Comparison of ENCODE assay signal across 9 cellular contexts in the genomic region with DNA sequence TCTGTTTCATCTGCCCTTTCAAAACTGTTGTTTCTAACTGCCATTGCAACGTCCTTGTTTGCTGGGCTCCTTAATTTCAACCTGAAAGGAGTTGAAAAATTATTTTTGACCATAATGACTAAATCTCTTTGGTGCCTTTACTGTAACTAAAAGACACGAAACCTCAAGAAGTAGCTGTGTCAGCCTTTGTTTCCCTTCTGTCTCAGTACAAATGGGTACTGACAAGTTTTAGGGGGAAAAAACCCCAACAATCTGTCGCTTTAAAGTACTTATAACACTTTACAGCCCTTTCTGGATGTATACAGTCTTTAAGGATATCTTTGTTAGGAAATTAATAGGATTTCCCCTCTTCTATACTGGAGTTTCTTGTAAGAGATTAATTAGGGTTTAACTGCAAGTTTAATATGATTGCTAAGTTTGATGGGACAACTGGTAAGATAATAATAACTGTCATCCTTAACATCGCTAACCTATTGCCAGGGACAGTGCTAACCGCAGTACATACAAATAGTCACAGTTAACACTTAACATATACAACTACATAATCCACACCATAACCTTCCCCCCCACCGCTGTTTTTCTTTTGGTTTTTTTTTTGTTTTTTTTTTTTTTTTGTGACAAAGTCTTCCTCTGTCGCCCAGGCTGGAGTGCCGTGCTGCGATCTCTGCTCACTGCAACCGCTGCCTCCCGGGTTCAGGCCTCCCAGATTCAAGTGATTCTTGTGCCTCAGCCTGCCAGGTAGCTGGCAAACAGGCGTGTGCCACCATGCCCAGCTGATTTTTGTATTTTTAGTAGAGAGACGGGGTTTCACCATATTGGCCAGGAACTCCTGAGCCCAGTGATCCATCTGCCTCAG.
DNase-seq lines count a peak whose midpoint lies in the region; ATAC-seq and TF ChIP-seq lines count a peak whose summit lies in the region.
"Had no signal": no experiment of that assay in that cellular context is flagged by ENCODE, and none has a peak within 500 bp of the region (broad histone marks: within the 10 kb centered on the region; RNA-seq: fewer than 3 reads in every experiment).

No MANE protein-coding gene starts in this region.

- H3K4me3 ChIP-seq in iPS-18a (ENCODE audit: low read length): peak overlapping the region; percentile 65

- H3K4me1 ChIP-seq in iPS-18a (ENCODE audit: control insufficient read depth, low read depth, low read length): peaks cover 20% of the 10 kb centered on the region

- DNase-seq in HEK293T (ENCODE audit: extremely low spot score) (no peak), NCI-H2081 (lab: John Stamatoyannopoulos, UW) (no peak), retina (no peak), iPS-NIHi11 (ENCODE audit: low spot score) (no peak)
- no peak for DNase-seq in activated naive CD8-positive, alpha-beta T cell treated with anti-CD3 and anti-CD28 coated beads, Interleukin-2, amount 50 U/mL, for 24 hours
- DNase-seq in stimulated activated effector memory CD8-positive, alpha-beta T cell treated with anti-CD3 and anti-CD28 coated beads, Interleukin-12 subunit alpha, Interleukin-12 subunit beta, amount 100 ng/mL, for 72 hours (ENCODE audit: low spot score in 2 of 2): no peak
- DNase-seq: NCI-H2171 had no signal

- no peak overlapping the region for H3K27ac Mint-ChIP-seq in activated naive CD8-positive, alpha-beta T cell treated with anti-CD3 and anti-CD28 coated beads, Interleukin-2, amount 50 U/mL, for 24 hours
- H3K27ac Mint-ChIP-seq in stimulated activated effector memory CD8-positive, alpha-beta T cell treated with anti-CD3 and anti-CD28 coated beads, Interleukin-12 subunit alpha, Interleukin-12 subunit beta, amount 100 ng/mL, for 72 hours: no peak overlapping the region

- H3K9me3 ChIP-seq in iPS-18a (ENCODE audit: control insufficient read depth, low read depth, low read length): no peaks in the 10 kb centered on the region

- no peak overlapping the region for H3K9ac ChIP-seq in iPS-18a (ENCODE audit: low read length)

- no peaks in the 10 kb centered on the region for H3K36me3 Mint-ChIP-seq in activated naive CD8-positive, alpha-beta T cell treated with anti-CD3 and anti-CD28 coated beads, Interleukin-2, amount 50 U/mL, for 24 hours (ENCODE audit: low read depth)
- no peaks in the 10 kb centered on the region for H3K36me3 Mint-ChIP-seq in stimulated activated effector memory CD8-positive, alpha-beta T cell treated with anti-CD3 and anti-CD28 coated beads, Interleukin-12 subunit alpha, Interleukin-12 subunit beta, amount 100 ng/mL, for 72 hours

- POLR2A ChIA-PET in HEK293T (lab: Yijun Ruan, JAX): interaction anchor here (1.1 kb wide), 1 partner anchor 25 kb away, joined by 3 read pairs; no protein-coding TSS in a partner anchor

- no peaks in the 10 kb centered on the region for H3K9me3 Mint-ChIP-seq in activated naive CD8-positive, alpha-beta T cell treated with anti-CD3 and anti-CD28 coated beads, Interleukin-2, amount 50 U/mL, for 24 hours
- no peaks in the 10 kb centered on the region for H3K9me3 Mint-ChIP-seq in stimulated activated effector memory CD8-positive, alpha-beta T cell treated with anti-CD3 and anti-CD28 coated beads, Interleukin-12 subunit alpha, Interleukin-12 subunit beta, amount 100 ng/mL, for 72 hours

- H3K27me3 ChIP-seq in iPS-18a (ENCODE audit: control insufficient read depth, insufficient read depth, low read length): peaks cover 67% of the 10 kb centered on the region

- H3K4me1 Mint-ChIP-seq in activated naive CD8-positive, alpha-beta T cell treated with anti-CD3 and anti-CD28 coated beads, Interleukin-2, amount 50 U/mL, for 24 hours: peaks cover 19% of the 10 kb centered on the region
- H3K4me1 Mint-ChIP-seq in stimulated activated effector memory CD8-positive, alpha-beta T cell treated with anti-CD3 and anti-CD28 coated beads, Interleukin-12 subunit alpha, Interleukin-12 subunit beta, amount 100 ng/mL, for 72 hours: peaks cover 7% of the 10 kb centered on the region

- no peaks in the 10 kb centered on the region for H3K36me3 ChIP-seq in iPS-18a (ENCODE audit: control insufficient read depth, low read depth, low read length)

- no peak overlapping the region for H3K27ac ChIP-seq in iPS-18a (ENCODE audit: low read length)

- ATAC-seq in activated naive CD8-positive, alpha-beta T cell treated with anti-CD3 and anti-CD28 coated beads, Interleukin-2, amount 50 U/mL, for 24 hours: no peak
- ATAC-seq in stimulated activated effector memory CD8-positive, alpha-beta T cell treated with anti-CD3 and anti-CD28 coated beads, Interleukin-12 subunit alpha, Interleukin-12 subunit beta, amount 100 ng/mL, for 72 hours: no peak
- ATAC-seq in GM21825 (IDR thresholded peaks at IDR 0.05; ENCODE audit: unreplicated experiment): no peak

- H3K27me3 Mint-ChIP-seq in activated naive CD8-positive, alpha-beta T cell treated with anti-CD3 and anti-CD28 coated beads, Interleukin-2, amount 50 U/mL, for 24 hours: peaks cover 80% of the 10 kb centered on the region

- CTCF ChIA-PET in HEK293T (lab: Yijun Ruan, JAX): interaction anchor here (0.6 kb wide), 1 partner anchor 38 kb away, joined by 3 read pairs; no protein-coding TSS in a partner anchor

- H3K4me3 Mint-ChIP-seq in activated naive CD8-positive, alpha-beta T cell treated with anti-CD3 and anti-CD28 coated beads, Interleukin-2, amount 50 U/mL, for 24 hours: peak overlapping the region; percentile 34
- H3K4me3 Mint-ChIP-seq in stimulated activated effector memory CD8-positive, alpha-beta T cell treated with anti-CD3 and anti-CD28 coated beads, Interleukin-12 subunit alpha, Interleukin-12 subunit beta, amount 100 ng/mL, for 72 hours: peak overlapping the region; percentile 19

TF ChIP-seq in HEK293T, 16 proteins besides CTCF, POLR2A, EP300 and RAD21:
- no peak for TF ChIP-seq CTBP1 (IDR thresholded peaks at IDR 0.05; ENCODE audit: borderline replicate concordance)
- no peak for TF ChIP-seq LEF1 (IDR thresholded peaks at IDR 0.05; ENCODE audit: borderline replicate concordance)
- no peak for TF ChIP-seq NFRKB (IDR thresholded peaks at IDR 0.05)
- no peak for TF ChIP-seq FOXA1 (IDR thresholded peaks at IDR 0.05)
- TF ChIP-seq SP1 (IDR thresholded peaks at IDR 0.05): no peak
- no peak for TF ChIP-seq BHLHE40 (IDR thresholded peaks at IDR 0.05; ENCODE audit: borderline replicate concordance)
- peak; percentile 60; the same call in 1 of the 2 replicates for TF ChIP-seq ZNF384 (IDR thresholded peaks at IDR 0.05)
- TF ChIP-seq SUZ12 (IDR thresholded peaks at IDR 0.05): no peak
